In genomic region chr6:87152528-87152950, GRCh38 we compare ENCODE assay signal across 8 cellular contexts. TPM values are rescaled to one million over a fixed set of nuclear protein-coding genes. Genes with fewer than 3 reads are reported as not detected.
DNase-seq lines count a peak whose midpoint lies in the region; TF ChIP-seq lines count a peak whose summit lies in the region.

No MANE protein-coding gene starts in this region.

- POLR2A ChIA-PET in RWPE1 (lab: Yijun Ruan, JAX; ENCODE audit: low non-redundant PET), result no interaction called here

- peak overlapping the region; percentile 79 for H3K27ac ChIP-seq in RWPE1
- peak overlapping the region; percentile 85 to 92 for H3K27ac ChIP-seq in prostate gland

- intact Hi-C loops in prostate gland (cut with DNase I), result loop anchor here (5.0 to 10.0 kb wide), 2 partner anchors 435 to 552 kb away; partner anchors contain the start of genes AKIRIN2 and RARS2

- H3K4me3 ChIP-seq in epithelial cell of proximal tubule (ENCODE audit: low read depth, low read length) (peak overlapping the region; percentile 60), prostate gland (peak overlapping the region; percentile 49 to 53)

- H3K9me3 ChIP-seq in prostate gland, result no peaks in the 10 kb centered on the region

- no peak for TF ChIP-seq POLR2A in prostate gland (IDR thresholded peaks at IDR 0.05)

- CTCF ChIA-PET in RWPE1 (lab: Yijun Ruan, JAX), result no interaction called here

- DNase-seq in NCI-H2081 (lab: John Stamatoyannopoulos, UW) (peak; percentile 40 to 66), NCI-H2081 treated with DMSO at 0.1 percent for 48 hours (lab: John Stamatoyannopoulos, UW) (no peak), RWPE1 (ENCODE audit: low spot score) (no peak), epithelial cell of proximal tubule (ENCODE audit: low read depth) (no peak), prostate gland (ENCODE audit: low spot score) (no peak), kidney glomerular epithelial cell (lab: John Stamatoyannopoulos, UW) (no peak), HPDE6-E6E7 (ENCODE audit: extremely low spot score) (no peak), OCI-M2 (lab: John Stamatoyannopoulos, UW; ENCODE audit: unreplicated experiment) (no peak)

- WGBS in prostate gland, result 22% methylated on average over 22 of the region's 22 CpGs

- H3K4me1 ChIP-seq in prostate gland (replicated peaks), result no peaks in the 10 kb centered on the region

- no peak for TF ChIP-seq CTCF in RWPE1 (conservative IDR thresholded peaks at IDR 0.05; ENCODE audit: low read depth)
- no peak for TF ChIP-seq CTCF in epithelial cell of proximal tubule (conservative IDR thresholded peaks at IDR 0.05; ENCODE audit: low read depth, low read length)
- TF ChIP-seq CTCF in prostate gland (IDR thresholded peaks at IDR 0.05), result no peak

- no peaks in the 10 kb centered on the region for H3K27me3 ChIP-seq in prostate gland (replicated peaks; ENCODE audit: insufficient read depth)

- no peaks in the 10 kb centered on the region for H3K36me3 ChIP-seq in prostate gland

RNA-seq across cellular contexts. Expression of gene ZNF292, which starts 2.8 kb away (rescaled TPM):
- 6.4 and 12.5 TPM in 2 replicates for total RNA-seq in epithelial cell of proximal tubule
- 10 to 100 TPM; 28.0 to 49.0 TPM for total RNA-seq in prostate gland

RNA-seq across cellular contexts. Expression of gene CGA, which starts 57.6 kb away (rescaled TPM):
- total RNA-seq in epithelial cell of proximal tubule (not detected in 2 replicates), prostate gland (1 to 10 TPM in 1 of 2 donors, not detected in 1; 2.2 TPM)

Comparison
In these comparisons a context has a peak if more than half of its experiments do, and no peak if none do; other contexts are left out.
1. DNase-seq: peak in NCI-H2081 (2 of 2); none in NCI-H2081 treated with DMSO at 0.1 percent for 48 hours (single experiment), RWPE1 (single experiment), epithelial cell of proximal tubule (single experiment), prostate gland (single experiment), kidney glomerular epithelial cell (single experiment), HPDE6-E6E7 (single experiment) and OCI-M2 (single experiment).